ENCODE assay signal across 24 cellular contexts in genomic region chr10:58697691-58698090, GRCh38.
DNase-seq lines count a peak whose midpoint lies in the region; TF ChIP-seq lines count a peak whose summit lies in the region.
"Had no signal": no experiment of that assay in that cellular context is flagged by ENCODE, and none has a peak within 500 bp of the region (broad histone marks: within the 10 kb centered on the region; RNA-seq: fewer than 3 reads in every experiment).

No MANE protein-coding gene starts in this region.

- H3K27ac ChIP-seq in A673 (ENCODE audit: low read depth, low read length, poor library complexity, severe bottlenecking) (no peak overlapping the region), HEK293 (ENCODE audit: extremely low read depth, low read depth, low read length) (no peak overlapping the region), caudate nucleus (ENCODE audit: low read depth, low read length) (no peak overlapping the region), thyroid gland (no peak overlapping the region), WERI-Rb-1 (no peak overlapping the region)
- H3K27ac ChIP-seq: 22Rv1, KMS-11, SJCRH30 had no signal

- no peak overlapping the region for H3K4me3 ChIP-seq in A673 (ENCODE audit: low read depth, low read length, poor library complexity, severe bottlenecking)
- H3K4me3 ChIP-seq in HEK293 (ENCODE audit: low read depth, low read length): no peak overlapping the region
- H3K4me3 ChIP-seq in thyroid gland (replicated peaks in 1 of 3): no peak overlapping the region
- H3K4me3 ChIP-seq in WERI-Rb-1 (ENCODE audit: low read depth, low read length): no peak overlapping the region
- H3K4me3 ChIP-seq: HAP-1, SJCRH30 had no signal

- no peaks in the 10 kb centered on the region for H3K4me1 ChIP-seq in A673 (ENCODE audit: insufficient read depth, low read length, poor library complexity, severe bottlenecking)
- H3K4me1 ChIP-seq in HEK293 (ENCODE audit: control insufficient read depth, insufficient read depth, low read length): no peaks in the 10 kb centered on the region
- no peaks in the 10 kb centered on the region for H3K4me1 ChIP-seq in thyroid gland
- H3K4me1 ChIP-seq: HAP-1 had no signal

- peak; percentile 10 for DNase-seq in A673 (ENCODE audit: low spot score)
- DNase-seq in caudate nucleus (lab: John Stamatoyannopoulos, UW): peak in 43 of 61 donors; percentile 1 to 84 (median 27)
- peak; percentile 15 for DNase-seq in left kidney (ENCODE audit: low read depth, low spot score)
- no peak for DNase-seq in thyroid gland
- DNase-seq in WERI-Rb-1: no peak
- DNase-seq in HPDE6-E6E7 (ENCODE audit: extremely low spot score): no peak
- DNase-seq in GOT3 (lab: John Stamatoyannopoulos, UW): no peak
- DNase-seq: ACHN; CD4-positive, CD25-positive, alpha-beta regulatory T cell; DMS153; DND-41; MM.1S; NCI-H1092; NCI-H1436; NCI-H187 treated with DMSO at 0.1 percent for 48 hours; NCI-H524; NCI-H82; NK-92 treated with Interleukin-12 subunit alpha and Interleukin-12 subunit beta, amount 100 ng/mL, for 24 hours; PC-3; SJCRH30 had no signal

- WGBS in thyroid gland, 2 donors: 82 to 84% methylated on average over 3 of the region's 3 CpGs

- BruUV-seq in A673 (replicated peaks; lab: Mats Ljungman, UMichigan): no TSS peak

- CTCF ChIA-PET in A673 (lab: Charles Lee) (no interaction called here), HEK293 (lab: Yijun Ruan, JAX) (interaction anchor here (0.9 kb wide), 1 partner anchor 8 kb away, joined by 3 read pairs; no protein-coding TSS in a partner anchor)

- POLR2A ChIA-PET in A673 (lab: Charles Lee; ENCODE audit: low non-redundant PET): no interaction called here
- POLR2A ChIA-PET in HEK293 (lab: Yijun Ruan, JAX): no interaction called here

- intact Hi-C loops in A673 (cut with micrococcal nuclease; ENCODE audit: unreplicated experiment): no loop called here
- intact Hi-C loops in thyroid gland (cut with DNase I): no loop called here

- TF ChIP-seq POLR2A in thyroid gland (IDR thresholded peaks at IDR 0.05): no peak

- no peak for TF ChIP-seq CTCF in A673 (conservative IDR thresholded peaks at IDR 0.05; ENCODE audit: low read depth, low read length)
- TF ChIP-seq CTCF in HEK293 (tag by site-specific recombination; IDR thresholded peaks at IDR 0.05): no peak
- no peak for TF ChIP-seq CTCF in thyroid gland (IDR thresholded peaks at IDR 0.05)
- no peak for TF ChIP-seq CTCF in WERI-Rb-1 (IDR thresholded peaks at IDR 0.05; ENCODE audit: low read depth, low read length)

- H3K27me3 ChIP-seq in A673 (replicated peaks; ENCODE audit: insufficient read depth, low read depth, low read length, poor library complexity) (no peaks in the 10 kb centered on the region), thyroid gland (no peaks in the 10 kb centered on the region), WERI-Rb-1 (ENCODE audit: insufficient read depth, low read depth, severe bottlenecking) (no peaks in the 10 kb centered on the region)
- H3K27me3 ChIP-seq: SJCRH30 had no signal

- H3K36me3 ChIP-seq in A673 (ENCODE audit: insufficient read depth, low read length, poor library complexity, severe bottlenecking) (no peaks in the 10 kb centered on the region), HEK293 (ENCODE audit: control insufficient read depth in 2 of 2, insufficient read depth in 1 of 2, low read length in 2 of 2) (no peaks in the 10 kb centered on the region), thyroid gland (no peaks in the 10 kb centered on the region), WERI-Rb-1 (no peaks in the 10 kb centered on the region)
- H3K36me3 ChIP-seq: HAP-1, SJCRH30 had no signal

- H3K9me3 ChIP-seq in A673 (ENCODE audit: low read depth, low read length, poor library complexity, severe bottlenecking): no peaks in the 10 kb centered on the region
- no peaks in the 10 kb centered on the region for H3K9me3 ChIP-seq in HEK293 (ENCODE audit: control insufficient read depth, insufficient read depth, low read depth, low read length)
- H3K9me3 ChIP-seq in thyroid gland: no peaks in the 10 kb centered on the region
- H3K9me3 ChIP-seq in WERI-Rb-1 (ENCODE audit: severe bottlenecking): no peaks in the 10 kb centered on the region
- H3K9me3 ChIP-seq: HAP-1, SJCRH30 had no signal

TF ChIP-seq in HEK293, 187 proteins besides CTCF, POLR2A, EP300 and RAD21:
- peak; percentile 96 for TF ChIP-seq EGR2 (tag by site-specific recombination; IDR thresholded peaks at IDR 0.05; ENCODE audit: low read depth)
- TF ChIP-seq GLIS1 (tag by site-specific recombination; IDR thresholded peaks at IDR 0.05): peak; percentile 58
- no peak for TF ChIP-seq GLI4 (tag by site-specific recombination; IDR thresholded peaks at IDR 0.05)
- TF ChIP-seq REST (tag by site-specific recombination; IDR thresholded peaks at IDR 0.05): no peak
- TF ChIP-seq ZBTB20 (tag by site-specific recombination; IDR thresholded peaks at IDR 0.05): no peak
- no peak for TF ChIP-seq ZNF394 (tag by site-specific recombination; IDR thresholded peaks at IDR 0.05; ENCODE audit: borderline replicate concordance)
- TF ChIP-seq ZNF521 (tag by site-specific recombination; IDR thresholded peaks at IDR 0.05): no peak
- TF ChIP-seq ZFHX2 (tag by site-specific recombination; conservative IDR thresholded peaks at IDR 0.05): peak; percentile 93
- TF ChIP-seq, protein P1, sequence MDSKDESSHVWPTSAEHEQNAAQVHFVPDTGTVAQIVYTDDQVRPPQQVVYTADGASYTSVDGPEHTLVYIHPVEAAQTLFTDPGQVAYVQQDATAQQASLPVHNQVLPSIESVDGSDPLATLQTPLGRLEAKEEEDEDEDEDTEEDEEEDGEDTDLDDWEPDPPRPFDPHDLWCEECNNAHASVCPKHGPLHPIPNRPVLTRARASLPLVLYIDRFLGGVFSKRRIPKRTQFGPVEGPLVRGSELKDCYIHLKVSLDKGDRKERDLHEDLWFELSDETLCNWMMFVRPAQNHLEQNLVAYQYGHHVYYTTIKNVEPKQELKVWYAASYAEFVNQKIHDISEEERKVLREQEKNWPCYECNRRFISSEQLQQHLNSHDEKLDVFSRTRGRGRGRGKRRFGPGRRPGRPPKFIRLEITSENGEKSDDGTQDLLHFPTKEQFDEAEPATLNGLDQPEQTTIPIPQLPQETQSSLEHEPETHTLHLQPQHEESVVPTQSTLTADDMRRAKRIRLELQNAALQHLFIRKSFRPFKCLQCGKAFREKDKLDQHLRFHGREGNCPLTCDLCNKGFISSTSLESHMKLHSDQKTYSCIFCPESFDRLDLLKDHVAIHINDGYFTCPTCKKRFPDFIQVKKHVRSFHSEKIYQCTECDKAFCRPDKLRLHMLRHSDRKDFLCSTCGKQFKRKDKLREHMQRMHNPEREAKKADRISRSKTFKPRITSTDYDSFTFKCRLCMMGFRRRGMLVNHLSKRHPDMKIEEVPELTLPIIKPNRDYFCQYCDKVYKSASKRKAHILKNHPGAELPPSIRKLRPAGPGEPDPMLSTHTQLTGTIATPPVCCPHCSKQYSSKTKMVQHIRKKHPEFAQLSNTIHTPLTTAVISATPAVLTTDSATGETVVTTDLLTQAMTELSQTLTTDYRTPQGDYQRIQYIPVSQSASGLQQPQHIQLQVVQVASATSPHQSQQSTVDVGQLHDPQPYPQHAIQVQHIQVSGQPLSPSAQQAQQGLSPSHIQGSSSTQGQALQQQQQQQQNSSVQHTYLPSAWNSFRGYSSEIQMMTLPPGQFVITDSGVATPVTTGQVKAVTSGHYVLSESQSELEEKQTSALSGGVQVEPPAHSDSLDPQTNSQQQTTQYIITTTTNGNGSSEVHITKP (tag by site-specific recombination; IDR thresholded peaks at IDR 0.05): no peak
- 0 out of 2 replicates have a peak, but pooled peaks have one; percentile 28 for TF ChIP-seq ZNF629 (tag by site-specific recombination; IDR thresholded peaks at IDR 0.05)
- no peak for TF ChIP-seq ZBTB17 (tag by site-specific recombination; IDR thresholded peaks at IDR 0.05)

Comparison
In these comparisons a context has a peak if more than half of its experiments do, and no peak if none do; other contexts are left out.
1. DNase-seq: peak in A673 (single experiment), caudate nucleus (43 of 61) and left kidney (single experiment); none in thyroid gland (0 of 2), WERI-Rb-1 (single experiment), HPDE6-E6E7 (single experiment) and GOT3 (single experiment).